Comparison of ENCODE assay signal across 23 cellular contexts in genomic region chr6:13113956-13114593, GRCh38.
DNase-seq lines count a peak whose midpoint lies in the region; ATAC-seq and TF ChIP-seq lines count a peak whose summit lies in the region.
"Had no signal": no experiment of that assay in that cellular context is flagged by ENCODE, and none has a peak within 500 bp of the region (broad histone marks: within the 10 kb centered on the region; RNA-seq: fewer than 3 reads in every experiment).

No MANE protein-coding gene starts in this region.

- intact Hi-C loops in body of pancreas (cut with DNase I): no loop called here

- no peak overlapping the region for H3K4me3 ChIP-seq in body of pancreas
- H3K4me3 ChIP-seq: A549, lung, skin epidermis had no signal

- H3K36me3 ChIP-seq in body of pancreas (replicated peaks in 1 of 2; ENCODE audit: insufficient read depth in 1 of 2, low read depth in 2 of 2): no peaks in the 10 kb centered on the region

- peak overlapping the region; percentile 30 for H3K27ac Mint-ChIP-seq in activated T-cell treated with anti-CD3 and anti-CD28 coated beads, Interleukin-2, amount 50 U/mL, for 72 hours
- H3K27ac Mint-ChIP-seq in type B pancreatic cell: peak overlapping the region; percentile 82
- H3K27ac Mint-ChIP-seq: activated B cell treated with CpG ODN at 0.5 μM for 24 hours; activated naive CD4-positive, alpha-beta T cell treated with anti-CD3 and anti-CD28 coated beads, Interleukin-2, amount 50 U/mL, for 72 hours; activated T-helper 2 cell treated with anti-CD3 and anti-CD28 coated beads, Interferon-gamma antibody, Interleukin-2, Interleukin-4, amounts not matched to agents 10 μg/mL and 5 μg/mL and 100 μg/mL, durations not matched to agents 14 hours and 24 hours and 36 hours had no signal

- no peak for TF ChIP-seq POLR2A in body of pancreas (IDR thresholded peaks at IDR 0.05)

- WGBS in body of pancreas, 2 donors: 9 to 22% methylated on average over 5 of the region's 5 CpGs

- TF ChIP-seq CTCF in body of pancreas (IDR thresholded peaks at IDR 0.05) (no peak), type B pancreatic cell (conservative IDR thresholded peaks at IDR 0.05) (no peak)

- H3K9me3 Mint-ChIP-seq in activated T-cell treated with anti-CD3 and anti-CD28 coated beads, Interleukin-2, amount 50 U/mL, for 72 hours: peaks cover 0 to 8% of the 10 kb centered on the region in 2 donors
- H3K9me3 Mint-ChIP-seq in type B pancreatic cell: peaks cover 10% of the 10 kb centered on the region
- H3K9me3 Mint-ChIP-seq: activated T-helper 2 cell treated with anti-CD3 and anti-CD28 coated beads, Interferon-gamma antibody, Interleukin-2, Interleukin-4, amounts not matched to agents 10 μg/mL and 5 μg/mL and 100 μg/mL, durations not matched to agents 14 hours and 24 hours and 36 hours had no signal

- no peak for DNase-seq in activated T-cell treated with anti-CD3 and anti-CD28 coated beads, Interleukin-2, amount 50 U/mL, for 72 hours
- no peak for DNase-seq in activated T-cell treated with anti-CD3 and anti-CD28 coated beads for 4 hours
- DNase-seq in body of pancreas: peak in 2 of 4 donors; percentile 17 to 54
- peak; percentile 49 for DNase-seq in kidney tubule cell (ENCODE audit: low spot score)
- DNase-seq in type B pancreatic cell (ENCODE audit: extremely low spot score, unreplicated experiment): no peak
- no peak for DNase-seq in SIG-M5 (lab: John Stamatoyannopoulos, UW)
- DNase-seq in stimulated activated CD4-positive, alpha-beta T cell treated with anti-CD3 and anti-CD28 coated beads, Interleukin-4, amount 100 ng/mL, for 24 hours: no peak
- no peak for DNase-seq in Kasumi-1 (lab: John Stamatoyannopoulos, UW)
- DNase-seq: activated B cell treated with CpG ODN at 0.5 μM for 24 hours; activated CD4-positive, alpha-beta T cell treated with anti-CD3 and anti-CD28 coated beads, Interleukin-2, amount 50 U/mL, for 48 hours; activated CD8-positive, alpha-beta memory T cell treated with anti-CD3 and anti-CD28 coated beads, Interleukin-2, amount 50 U/mL, for 4 hours; effector CD4-positive, alpha-beta T cell; foreskin melanocyte; hippocampal formation; MV-4-11; NCI-H1694; SW 1271; T1000 had no signal

- no peaks in the 10 kb centered on the region for H3K4me1 Mint-ChIP-seq in activated T-cell treated with anti-CD3 and anti-CD28 coated beads, Interleukin-2, amount 50 U/mL, for 72 hours (ENCODE audit: low read depth)
- H3K4me1 Mint-ChIP-seq in type B pancreatic cell (ENCODE audit: unreplicated experiment): peaks cover 22% of the 10 kb centered on the region

- no peak overlapping the region for H3K27ac ChIP-seq in body of pancreas
- H3K27ac ChIP-seq: A549, skin epidermis had no signal

- H3K4me3 Mint-ChIP-seq in activated T-cell treated with anti-CD3 and anti-CD28 coated beads, Interleukin-2, amount 50 U/mL, for 72 hours: no peak overlapping the region
- H3K4me3 Mint-ChIP-seq in type B pancreatic cell: peak overlapping the region; percentile 63
- H3K4me3 Mint-ChIP-seq: activated B cell treated with CpG ODN at 0.5 μM for 24 hours had no signal

- peaks cover 27% of the 10 kb centered on the region for H3K4me1 ChIP-seq in body of pancreas
- H3K4me1 ChIP-seq: A549 had no signal

- H3K27me3 Mint-ChIP-seq in activated T-cell treated with anti-CD3 and anti-CD28 coated beads, Interleukin-2, amount 50 U/mL, for 72 hours (ENCODE audit: low read depth): peaks cover 28% of the 10 kb centered on the region
- H3K27me3 Mint-ChIP-seq in type B pancreatic cell: no peaks in the 10 kb centered on the region

- no peak for ATAC-seq in activated T-cell treated with anti-CD3 and anti-CD28 coated beads, Interleukin-2, amount 50 U/mL, for 72 hours (replicated peaks in 1 of 2)
- ATAC-seq in body of pancreas: peak; percentile 50
- ATAC-seq: A549; activated naive CD4-positive, alpha-beta T cell treated with anti-CD3 and anti-CD28 coated beads, Interleukin-2, amount 50 U/mL, for 72 hours had no signal

- H3K36me3 Mint-ChIP-seq in activated T-cell treated with anti-CD3 and anti-CD28 coated beads, Interleukin-2, amount 50 U/mL, for 72 hours (ENCODE audit: insufficient read depth in 2 of 2): peaks cover 1 to 2% of the 10 kb centered on the region in 2 donors
- H3K36me3 Mint-ChIP-seq in type B pancreatic cell: no peaks in the 10 kb centered on the region

- H3K9me3 ChIP-seq in body of pancreas: no peaks in the 10 kb centered on the region

- H3K27me3 ChIP-seq in body of pancreas: no peaks in the 10 kb centered on the region
